ENCODE assay signal across 16 cellular contexts in the genomic region with DNA sequence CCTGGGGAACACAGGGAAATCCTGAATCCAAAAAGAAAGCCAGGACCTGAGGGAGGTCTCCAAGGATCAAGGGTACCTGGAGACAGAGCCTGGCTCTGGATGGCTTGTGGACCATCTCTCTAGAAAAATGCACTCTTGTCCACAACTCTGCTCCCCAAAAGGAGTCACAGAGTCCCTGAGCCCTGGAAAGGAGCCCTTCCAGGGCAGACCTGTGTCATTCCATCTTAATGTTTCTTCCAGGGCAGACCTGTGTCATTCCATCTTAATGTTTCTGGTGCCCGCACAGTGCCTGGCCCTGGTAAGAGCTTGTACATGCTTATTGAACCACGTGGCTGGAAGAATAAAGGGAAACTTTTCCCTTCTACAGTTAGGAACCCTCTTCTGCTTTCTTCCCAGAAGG. TPM values are rescaled to one million over a fixed set of nuclear protein-coding genes. Genes with fewer than 3 reads are reported as not detected.
A peak's percentile ranks its signal among the peaks of the same experiment; 100 is the strongest.
DNase-seq lines count a peak whose midpoint lies in the region; ATAC-seq and TF ChIP-seq lines count a peak whose summit lies in the region.
"Had no signal": no experiment of that assay in that cellular context is flagged by ENCODE, and none has a peak within 500 bp of the region (broad histone marks: within the 10 kb centered on the region; RNA-seq: fewer than 3 reads in every experiment).

No MANE protein-coding gene starts in this region.

- H3K4me3 Mint-ChIP-seq in progenitor cell of endocrine pancreas (ENCODE audit: low read depth) (no peak overlapping the region), GM23338 (no peak overlapping the region)
- H3K4me3 Mint-ChIP-seq: CD14-positive monocyte; CD8-positive, alpha-beta T cell had no signal

- H2AFZ ChIP-seq in GM23338 = no peak overlapping the region

- intact Hi-C loops in colonic mucosa (cut with DNase I) = loop anchor here (10.0 kb wide), 1 partner anchor 250 kb away; no protein-coding TSS in a partner anchor
- intact Hi-C loops in upper lobe of right lung (cut with DNase I) = no loop called here

- H3K4me3 ChIP-seq in colonic mucosa = no peak overlapping the region
- H3K4me3 ChIP-seq in upper lobe of right lung = no peak overlapping the region
- H3K4me3 ChIP-seq in GM23338 = no peak overlapping the region

- H3K9me2 ChIP-seq in GM23338 (ENCODE audit: insufficient read depth) = no peaks in the 10 kb centered on the region

- DNase-seq in activated CD8-positive, alpha-beta memory T cell treated with anti-CD3 and anti-CD28 coated beads for 24 hours = peak; percentile 19
- DNase-seq in activated CD8-positive, alpha-beta memory T cell treated with anti-CD3 and anti-CD28 coated beads, Interleukin-2, amount 50 U/mL, for 48 hours = no peak
- peak; percentile 6 for DNase-seq in colonic mucosa
- DNase-seq in progenitor cell of endocrine pancreas (ENCODE audit: low spot score, unreplicated experiment) = peak; percentile 2
- DNase-seq in upper lobe of right lung = no peak
- no peak for DNase-seq in DMS53 treated with DMSO at 0.1 percent for 48 hours (lab: John Stamatoyannopoulos, UW; ENCODE audit: unreplicated experiment)
- DNase-seq in GM23338 (ENCODE audit: low spot score) = no peak
- DNase-seq: Caco-2, DMS53, GOT3, H9 had no signal

- peaks cover 15% of the 10 kb centered on the region for H3K4me1 Mint-ChIP-seq in progenitor cell of endocrine pancreas (ENCODE audit: low read depth)
- no peaks in the 10 kb centered on the region for H3K4me1 Mint-ChIP-seq in GM23338
- H3K4me1 Mint-ChIP-seq: CD14-positive monocyte had no signal

- H3K36me3 Mint-ChIP-seq in progenitor cell of endocrine pancreas (ENCODE audit: insufficient read depth) = no peaks in the 10 kb centered on the region
- no peaks in the 10 kb centered on the region; the same call in 2 of the 3 replicates for H3K36me3 Mint-ChIP-seq in GM23338 (ENCODE audit: low read depth)
- H3K36me3 Mint-ChIP-seq: CD14-positive monocyte; CD8-positive, alpha-beta T cell had no signal

- H3K27me3 ChIP-seq in colonic mucosa = no peaks in the 10 kb centered on the region
- H3K27me3 ChIP-seq in upper lobe of right lung = no peaks in the 10 kb centered on the region
- no peaks in the 10 kb centered on the region for H3K27me3 ChIP-seq in GM23338 (ENCODE audit: insufficient read depth)

- no peaks in the 10 kb centered on the region for H3K36me3 ChIP-seq in colonic mucosa
- no peaks in the 10 kb centered on the region for H3K36me3 ChIP-seq in upper lobe of right lung
- H3K36me3 ChIP-seq in GM23338 (ENCODE audit: insufficient read depth) = no peaks in the 10 kb centered on the region

- no peaks in the 10 kb centered on the region for H3F3A ChIP-seq in GM23338 (replicated peaks; ENCODE audit: low read depth)

- H3K9me3 ChIP-seq in colonic mucosa = no peaks in the 10 kb centered on the region
- no peaks in the 10 kb centered on the region for H3K9me3 ChIP-seq in upper lobe of right lung
- H3K9me3 ChIP-seq: Caco-2 had no signal

- H3K9me3 Mint-ChIP-seq in progenitor cell of endocrine pancreas (ENCODE audit: low read depth) (no peaks in the 10 kb centered on the region), GM23338 (no peaks in the 10 kb centered on the region)
- H3K9me3 Mint-ChIP-seq: CD8-positive, alpha-beta T cell had no signal

- H4K20me1 ChIP-seq in GM23338 (replicated peaks; ENCODE audit: insufficient read depth) = no peaks in the 10 kb centered on the region

- H3K27ac Mint-ChIP-seq in progenitor cell of endocrine pancreas (no peak overlapping the region), GM23338 (no peak overlapping the region)
- H3K27ac Mint-ChIP-seq: CD14-positive monocyte; CD8-positive, alpha-beta T cell had no signal

- ATAC-seq in upper lobe of right lung = no peak
- ATAC-seq in GM18870 (IDR thresholded peaks at IDR 0.05; ENCODE audit: unreplicated experiment) = no peak
- no peak for ATAC-seq in GM23338
- ATAC-seq: CD8-positive, alpha-beta T cell had no signal

- no peak overlapping the region for H3K4me2 ChIP-seq in GM23338

- TF ChIP-seq CTCF in colonic mucosa (IDR thresholded peaks at IDR 0.05) = no peak
- no peak for TF ChIP-seq CTCF in progenitor cell of endocrine pancreas (IDR thresholded peaks at IDR 0.05; ENCODE audit: unreplicated experiment)
- no peak for TF ChIP-seq CTCF in upper lobe of right lung (IDR thresholded peaks at IDR 0.05)
- no peak for TF ChIP-seq CTCF in GM23338 (conservative IDR thresholded peaks at IDR 0.05; ENCODE audit: low read depth in 2 of 2)

- no peak overlapping the region for H3K9ac ChIP-seq in colonic mucosa (ENCODE audit: low read depth in 2 of 2, low read length in 2 of 2)

- H3K27me3 Mint-ChIP-seq in progenitor cell of endocrine pancreas = peaks cover 9% of the 10 kb centered on the region
- peaks cover 8% of the 10 kb centered on the region for H3K27me3 Mint-ChIP-seq in GM23338 (ENCODE audit: insufficient read depth, low read depth, poor library complexity)

- H3K27ac ChIP-seq in colonic mucosa (no peak overlapping the region), upper lobe of right lung (peak overlapping the region; percentile 68), GM23338 (ENCODE audit: low read depth) (no peak overlapping the region)
- H3K27ac ChIP-seq: 22Rv1 had no signal

- peaks cover 3% of the 10 kb centered on the region for H3K4me1 ChIP-seq in colonic mucosa
- peaks cover 15% of the 10 kb centered on the region for H3K4me1 ChIP-seq in upper lobe of right lung
- H3K4me1 ChIP-seq in GM23338 (ENCODE audit: insufficient read depth) = no peaks in the 10 kb centered on the region

- H3K79me2 ChIP-seq in GM23338 (replicated peaks; ENCODE audit: insufficient read depth) = no peaks in the 10 kb centered on the region

TF ChIP-seq in GM23338, 12 proteins besides CTCF, POLR2A, EP300 and RAD21 (continues in another document):
- no peak for TF ChIP-seq REST (IDR thresholded peaks at IDR 0.05; ENCODE audit: unreplicated experiment)
- TF ChIP-seq, protein P1, sequence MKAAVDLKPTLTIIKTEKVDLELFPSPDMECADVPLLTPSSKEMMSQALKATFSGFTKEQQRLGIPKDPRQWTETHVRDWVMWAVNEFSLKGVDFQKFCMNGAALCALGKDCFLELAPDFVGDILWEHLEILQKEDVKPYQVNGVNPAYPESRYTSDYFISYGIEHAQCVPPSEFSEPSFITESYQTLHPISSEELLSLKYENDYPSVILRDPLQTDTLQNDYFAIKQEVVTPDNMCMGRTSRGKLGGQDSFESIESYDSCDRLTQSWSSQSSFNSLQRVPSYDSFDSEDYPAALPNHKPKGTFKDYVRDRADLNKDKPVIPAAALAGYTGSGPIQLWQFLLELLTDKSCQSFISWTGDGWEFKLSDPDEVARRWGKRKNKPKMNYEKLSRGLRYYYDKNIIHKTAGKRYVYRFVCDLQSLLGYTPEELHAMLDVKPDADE (IDR thresholded peaks at IDR 0.05) = no peak
- TF ChIP-seq ZNF114 (CRISPR knock-in tag; IDR thresholded peaks at IDR 0.05) = no peak
- no peak for TF ChIP-seq EZH2phosphoT487 (IDR thresholded peaks at IDR 0.05; ENCODE audit: unreplicated experiment)
- no peak for TF ChIP-seq ZNF331 (CRISPR knock-in tag; IDR thresholded peaks at IDR 0.05; ENCODE audit: low read depth)
- no peak for TF ChIP-seq EZH2 (IDR thresholded peaks at IDR 0.05; ENCODE audit: low read depth, unreplicated experiment)
- TF ChIP-seq CREB1 (CRISPR knock-in tag; IDR thresholded peaks at IDR 0.05; ENCODE audit: low read depth) = no peak
- TF ChIP-seq NANOG (IDR thresholded peaks at IDR 0.05; ENCODE audit: borderline replicate concordance) = no peak
- no peak for TF ChIP-seq JUNB (IDR thresholded peaks at IDR 0.05; ENCODE audit: unreplicated experiment)
- no peak for TF ChIP-seq STAT1 (IDR thresholded peaks at IDR 0.05; ENCODE audit: unreplicated experiment)
- no peak for TF ChIP-seq POLR2AphosphoS5 (IDR thresholded peaks at IDR 0.05; ENCODE audit: low read depth)

RNA-seq across cellular contexts. Expression of gene SLCO2A1, which starts 35.5 kb away (rescaled TPM):
- 10 to 100 TPM; 26.3 to 34.8 TPM for total RNA-seq in colonic mucosa
- total RNA-seq in progenitor cell of endocrine pancreas = 27.9 and 28.9 TPM in 2 replicates
- 234 TPM for total RNA-seq in upper lobe of right lung
- total RNA-seq in GM23338 (2014; rRNA removed; shearing (Covaris generic)) = 0.31 and 1.6 TPM in 2 replicates
- polyA plus RNA-seq in GM23338 (2016; fragmentation: Nextera tagmentation; extraction: Ambion mirVana) = 0.82 and 1.0 TPM in 2 replicates
- total RNA-seq: A673; CD8-positive, alpha-beta T cell had no signal

Comparison
In these comparisons a context has a peak if more than half of its experiments do, and no peak if none do; other contexts are left out.
1. DNase-seq: peak in activated CD8-positive, alpha-beta memory T cell treated with anti-CD3 and anti-CD28 coated beads for 24 hours (single experiment), colonic mucosa (single experiment) and progenitor cell of endocrine pancreas (single experiment); none in activated CD8-positive, alpha-beta memory T cell treated with anti-CD3 and anti-CD28 coated beads, Interleukin-2, amount 50 U/mL, for 48 hours (single experiment), upper lobe of right lung (single experiment), DMS53 treated with DMSO at 0.1 percent for 48 hours (single experiment) and GM23338 (single experiment).
2. RNA of gene SLCO2A1, which starts 35.5 kb away (total RNA-seq): 234 TPM in upper lobe of right lung (single experiment), 26.3 to 34.8 TPM in colonic mucosa and 27.9 to 28.9 TPM in progenitor cell of endocrine pancreas; 0.31 to 1.6 TPM in GM23338; every median in the first group is over 10 times any median in the second.